In genomic region chr3:33790091-33790490, GRCh38 we compare ENCODE assay signal across 22 cellular contexts.
"Had no signal": no experiment of that assay in that cellular context is flagged by ENCODE, and none has a peak within 500 bp of the region (broad histone marks: within the 10 kb centered on the region; RNA-seq: fewer than 3 reads in every experiment).

No MANE protein-coding gene starts in this region.

- H3K79me2 ChIP-seq: hepatocyte had no signal

- H3K27ac ChIP-seq: gastroesophageal sphincter, hepatocyte, left lung, lower lobe of right lung, right atrium auricular region, spleen, transverse colon, VCaP had no signal

- H3K9me3 ChIP-seq: gastroesophageal sphincter, left lung, lower lobe of right lung, mucosa of descending colon, right atrium auricular region, spleen, transverse colon had no signal

- H3K4me2 ChIP-seq: hepatocyte had no signal

- H3K36me3 ChIP-seq: gastroesophageal sphincter, left lung, lower lobe of right lung, right atrium auricular region, spleen, transverse colon had no signal

- H3K4me1 ChIP-seq: gastroesophageal sphincter had no signal

- DNase-seq: activated CD4-positive, alpha-beta T cell treated with anti-CD3 and anti-CD28 coated beads for 4 hours; activated CD4-positive, alpha-beta T cell treated with anti-CD3 and anti-CD28 coated beads, Interleukin-2, amount 50 U/mL, for 4 hours; activated gamma-delta T cell treated with Interleukin-2 at 50 U/mL for 16 hours; activated naive CD4-positive, alpha-beta T cell treated with anti-CD3 and anti-CD28 coated beads, Interleukin-2, amount 50 U/mL, for 16 hours; activated T-cell treated with anti-CD3 and anti-CD28 coated beads, Interleukin-2, amount 50 U/mL, for 24 hours; amygdala; central memory CD4-positive, alpha-beta T cell; endodermal cell; kidney glomerular epithelial cell; left lung; lower lobe of right lung; mesendoderm; mucosa of descending colon; spleen; stimulated activated naive CD4-positive, alpha-beta T cell treated with Interleukin-2 at 50 U/mL for 16 hours; T-helper 9 cell; transverse colon had no signal

- H2AFZ ChIP-seq: hepatocyte had no signal

- H3K27me3 ChIP-seq: gastroesophageal sphincter, hepatocyte, left lung, right atrium auricular region, transverse colon had no signal

- H3K4me3 ChIP-seq: gastroesophageal sphincter, hepatocyte, left lung, lower lobe of right lung, mucosa of descending colon, right atrium auricular region, spleen, transverse colon had no signal

- ATAC-seq: gastroesophageal sphincter; left lung; lower lobe of right lung; mucosa of descending colon; natural killer cell treated with Interleukin-12 subunit alpha and Interleukin-12 subunit beta and Interleukin-15 and Interleukin-18, amount 100 ng/mL, for 72 hours had no signal
